ENCODE assay signal across 24 cellular contexts in the genomic region with DNA sequence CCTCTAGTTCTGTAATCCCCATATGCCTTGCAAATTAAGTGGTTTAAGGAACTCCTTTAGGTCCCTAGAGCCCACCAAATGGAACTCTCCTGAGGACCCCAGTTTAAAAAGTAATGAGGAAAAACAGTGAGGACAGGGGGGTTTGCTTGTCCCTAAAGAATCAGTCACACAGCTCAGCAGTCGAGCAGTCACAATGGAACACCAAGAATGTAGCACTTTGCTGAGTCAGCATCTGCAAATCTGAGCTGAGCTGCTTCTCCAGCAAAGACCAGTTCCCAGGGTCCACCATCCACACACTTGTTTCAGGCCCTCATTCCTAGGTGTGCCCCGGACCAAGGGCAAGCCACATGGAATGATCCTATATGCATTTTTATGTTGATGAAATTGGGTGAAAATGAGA.
"Had no signal": no experiment of that assay in that cellular context is flagged by ENCODE, and none has a peak within 500 bp of the region (broad histone marks: within the 10 kb centered on the region; RNA-seq: fewer than 3 reads in every experiment).

No MANE protein-coding gene starts in this region.

- H3K27ac ChIP-seq: brain microvascular endothelial cell, cardiac muscle cell had no signal

- H3K36me3 Mint-ChIP-seq: activated naive CD4-positive, alpha-beta T cell treated with anti-CD3 and anti-CD28 coated beads, Interleukin-2, amount 10 ng/mL, durations not matched to agents 7 days and 5 days; activated naive CD8-positive, alpha-beta T cell treated with anti-CD3 and anti-CD28 coated beads for 36 hours had no signal

- H3K9me3 Mint-ChIP-seq: activated B cell treated with CpG ODN at 0.5 μM for 24 hours; activated CD4-positive, alpha-beta T cell treated with anti-CD3 and anti-CD28 coated beads, Interleukin-2, amount 10 ng/mL, durations not matched to agents 24 days and 14 days; activated naive CD4-positive, alpha-beta T cell treated with anti-CD3 and anti-CD28 coated beads, Interleukin-2, amount 10 ng/mL, durations not matched to agents 7 days and 5 days; activated naive CD8-positive, alpha-beta T cell treated with anti-CD3 and anti-CD28 coated beads for 36 hours; activated T-cell treated with anti-CD3 and anti-CD28 coated beads, Interleukin-2, amount 50 U/mL, for 72 hours; activated T-helper 2 cell treated with anti-CD3 and anti-CD28 coated beads, Interferon-gamma antibody, Interleukin-2, Interleukin-4, amounts not matched to agents 10 μg/mL and 5 μg/mL and 100 μg/mL, durations not matched to agents 14 hours and 24 hours and 36 hours had no signal

- H3K27ac Mint-ChIP-seq: activated B cell treated with CpG ODN at 0.5 μM for 24 hours; activated CD4-positive, alpha-beta T cell treated with anti-CD3 and anti-CD28 coated beads, Interleukin-2, amount 10 ng/mL, durations not matched to agents 24 days and 14 days; activated naive CD4-positive, alpha-beta T cell treated with anti-CD3 and anti-CD28 coated beads, Interleukin-2, amount 10 ng/mL, durations not matched to agents 7 days and 5 days; activated naive CD8-positive, alpha-beta T cell treated with anti-CD3 and anti-CD28 coated beads for 36 hours; activated T-cell treated with anti-CD3 and anti-CD28 coated beads, Interleukin-2, amount 50 U/mL, for 72 hours; activated T-helper 2 cell treated with anti-CD3 and anti-CD28 coated beads, Interferon-gamma antibody, Interleukin-2, Interleukin-4, amounts not matched to agents 10 μg/mL and 5 μg/mL and 100 μg/mL, durations not matched to agents 14 hours and 24 hours and 36 hours; T-helper 17 cell had no signal

- H3K36me3 ChIP-seq: brain microvascular endothelial cell, cardiac muscle cell had no signal

- DNase-seq: activated B cell treated with CpG ODN at 0.5 μM for 24 hours; activated CD4-positive, alpha-beta T cell treated with anti-CD3 and anti-CD28 coated beads for 1 hour; activated CD4-positive, alpha-beta T cell treated with anti-CD3 and anti-CD28 coated beads, Interleukin-2, amount 10 ng/mL, durations not matched to agents 24 days and 14 days; activated CD4-positive, alpha-beta T cell treated with anti-CD3 and anti-CD28 coated beads, Interleukin-2, amount 50 U/mL, for 48 hours; activated CD8-positive, alpha-beta memory T cell treated with anti-CD3 and anti-CD28 coated beads for 24 hours; activated gamma-delta T cell treated with Interleukin-2 at 50 U/mL for 16 hours; activated naive CD4-positive, alpha-beta T cell treated with anti-CD3 and anti-CD28 coated beads, Interleukin-2, amount 10 ng/mL, durations not matched to agents 7 days and 5 days; activated naive CD8-positive, alpha-beta T cell treated with anti-CD3 and anti-CD28 coated beads for 36 hours; activated T-cell treated with anti-CD3 and anti-CD28 coated beads for 4 hours; activated T-cell treated with anti-CD3 and anti-CD28 coated beads, Interleukin-2, amount 50 U/mL, for 72 hours; NCI-H1092; NCI-H1417; NCI-H1930; NCI-H2171; NCI-H2227 treated with DMSO at 0.1 percent for 48 hours; NCI-H446 treated with DMSO at 0.1 percent for 48 hours; NCI-H524 treated with DMSO at 0.1 percent for 48 hours; NCI-H748 treated with DMSO at 0.1 percent for 48 hours; SIG-M5; T-helper 17 cell; T-helper 9 cell had no signal

- ATAC-seq: activated T-cell treated with anti-CD3 and anti-CD28 coated beads, Interleukin-2, amount 50 U/mL, for 72 hours; T-helper 17 cell had no signal

- H3K4me1 Mint-ChIP-seq: activated B cell treated with CpG ODN at 0.5 μM for 24 hours; activated CD4-positive, alpha-beta T cell treated with anti-CD3 and anti-CD28 coated beads, Interleukin-2, amount 10 ng/mL, durations not matched to agents 24 days and 14 days; activated naive CD4-positive, alpha-beta T cell treated with anti-CD3 and anti-CD28 coated beads, Interleukin-2, amount 10 ng/mL, durations not matched to agents 7 days and 5 days; T-helper 17 cell had no signal

- H3K27me3 ChIP-seq: brain microvascular endothelial cell, cardiac muscle cell had no signal

- H3K4me3 ChIP-seq: cardiac muscle cell had no signal

- H3K4me3 Mint-ChIP-seq: activated B cell treated with CpG ODN at 0.5 μM for 24 hours; activated CD4-positive, alpha-beta T cell treated with anti-CD3 and anti-CD28 coated beads, Interleukin-2, amount 10 ng/mL, durations not matched to agents 24 days and 14 days; activated naive CD4-positive, alpha-beta T cell treated with anti-CD3 and anti-CD28 coated beads, Interleukin-2, amount 10 ng/mL, durations not matched to agents 7 days and 5 days; activated naive CD8-positive, alpha-beta T cell treated with anti-CD3 and anti-CD28 coated beads for 36 hours; activated T-cell treated with anti-CD3 and anti-CD28 coated beads, Interleukin-2, amount 50 U/mL, for 72 hours; T-helper 17 cell had no signal
